In the genomic region with DNA sequence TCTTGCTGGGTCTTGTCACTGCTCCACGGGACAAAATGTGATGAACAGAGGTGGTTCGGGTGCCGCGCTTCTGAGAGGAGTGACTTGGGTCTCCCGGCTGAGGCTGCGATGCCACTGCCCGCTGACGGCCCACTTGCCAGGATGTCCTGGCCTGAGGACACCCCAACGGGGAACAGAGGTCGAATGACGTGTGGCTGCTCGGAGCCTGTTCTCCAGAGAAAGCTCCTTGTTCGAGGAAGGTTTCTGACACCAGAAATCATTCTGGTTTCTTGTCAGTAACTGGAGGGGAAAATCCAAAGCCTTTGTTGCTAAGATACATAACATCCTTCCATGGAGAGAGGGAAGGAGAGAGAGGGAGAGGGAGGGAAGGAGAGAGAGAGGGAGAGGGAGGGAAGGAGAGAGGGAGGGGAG, we compare ENCODE assay signal across 1 cellular context.
TF ChIP-seq lines count a peak whose summit lies in the region.

No MANE protein-coding gene starts in this region.

TF ChIP-seq in GM23338, 12 proteins besides CTCF, POLR2A, EP300 and RAD21:
- TF ChIP-seq REST (IDR thresholded peaks at IDR 0.05; ENCODE audit: unreplicated experiment) (no peak), STAT1 (IDR thresholded peaks at IDR 0.05; ENCODE audit: unreplicated experiment) (no peak), POLR2AphosphoS5 (IDR thresholded peaks at IDR 0.05; ENCODE audit: low read depth) (no peak), ZNF114 (CRISPR knock-in tag; IDR thresholded peaks at IDR 0.05) (no peak), ZNF331 (CRISPR knock-in tag; IDR thresholded peaks at IDR 0.05; ENCODE audit: low read depth) (no peak), ETS1 (IDR thresholded peaks at IDR 0.05) (no peak), EZH2 (IDR thresholded peaks at IDR 0.05; ENCODE audit: low read depth, unreplicated experiment) (no peak), EZH2phosphoT487 (IDR thresholded peaks at IDR 0.05; ENCODE audit: unreplicated experiment) (no peak), NANOG (IDR thresholded peaks at IDR 0.05; ENCODE audit: borderline replicate concordance) (no peak)
- TF ChIP-seq, protein P1, sequence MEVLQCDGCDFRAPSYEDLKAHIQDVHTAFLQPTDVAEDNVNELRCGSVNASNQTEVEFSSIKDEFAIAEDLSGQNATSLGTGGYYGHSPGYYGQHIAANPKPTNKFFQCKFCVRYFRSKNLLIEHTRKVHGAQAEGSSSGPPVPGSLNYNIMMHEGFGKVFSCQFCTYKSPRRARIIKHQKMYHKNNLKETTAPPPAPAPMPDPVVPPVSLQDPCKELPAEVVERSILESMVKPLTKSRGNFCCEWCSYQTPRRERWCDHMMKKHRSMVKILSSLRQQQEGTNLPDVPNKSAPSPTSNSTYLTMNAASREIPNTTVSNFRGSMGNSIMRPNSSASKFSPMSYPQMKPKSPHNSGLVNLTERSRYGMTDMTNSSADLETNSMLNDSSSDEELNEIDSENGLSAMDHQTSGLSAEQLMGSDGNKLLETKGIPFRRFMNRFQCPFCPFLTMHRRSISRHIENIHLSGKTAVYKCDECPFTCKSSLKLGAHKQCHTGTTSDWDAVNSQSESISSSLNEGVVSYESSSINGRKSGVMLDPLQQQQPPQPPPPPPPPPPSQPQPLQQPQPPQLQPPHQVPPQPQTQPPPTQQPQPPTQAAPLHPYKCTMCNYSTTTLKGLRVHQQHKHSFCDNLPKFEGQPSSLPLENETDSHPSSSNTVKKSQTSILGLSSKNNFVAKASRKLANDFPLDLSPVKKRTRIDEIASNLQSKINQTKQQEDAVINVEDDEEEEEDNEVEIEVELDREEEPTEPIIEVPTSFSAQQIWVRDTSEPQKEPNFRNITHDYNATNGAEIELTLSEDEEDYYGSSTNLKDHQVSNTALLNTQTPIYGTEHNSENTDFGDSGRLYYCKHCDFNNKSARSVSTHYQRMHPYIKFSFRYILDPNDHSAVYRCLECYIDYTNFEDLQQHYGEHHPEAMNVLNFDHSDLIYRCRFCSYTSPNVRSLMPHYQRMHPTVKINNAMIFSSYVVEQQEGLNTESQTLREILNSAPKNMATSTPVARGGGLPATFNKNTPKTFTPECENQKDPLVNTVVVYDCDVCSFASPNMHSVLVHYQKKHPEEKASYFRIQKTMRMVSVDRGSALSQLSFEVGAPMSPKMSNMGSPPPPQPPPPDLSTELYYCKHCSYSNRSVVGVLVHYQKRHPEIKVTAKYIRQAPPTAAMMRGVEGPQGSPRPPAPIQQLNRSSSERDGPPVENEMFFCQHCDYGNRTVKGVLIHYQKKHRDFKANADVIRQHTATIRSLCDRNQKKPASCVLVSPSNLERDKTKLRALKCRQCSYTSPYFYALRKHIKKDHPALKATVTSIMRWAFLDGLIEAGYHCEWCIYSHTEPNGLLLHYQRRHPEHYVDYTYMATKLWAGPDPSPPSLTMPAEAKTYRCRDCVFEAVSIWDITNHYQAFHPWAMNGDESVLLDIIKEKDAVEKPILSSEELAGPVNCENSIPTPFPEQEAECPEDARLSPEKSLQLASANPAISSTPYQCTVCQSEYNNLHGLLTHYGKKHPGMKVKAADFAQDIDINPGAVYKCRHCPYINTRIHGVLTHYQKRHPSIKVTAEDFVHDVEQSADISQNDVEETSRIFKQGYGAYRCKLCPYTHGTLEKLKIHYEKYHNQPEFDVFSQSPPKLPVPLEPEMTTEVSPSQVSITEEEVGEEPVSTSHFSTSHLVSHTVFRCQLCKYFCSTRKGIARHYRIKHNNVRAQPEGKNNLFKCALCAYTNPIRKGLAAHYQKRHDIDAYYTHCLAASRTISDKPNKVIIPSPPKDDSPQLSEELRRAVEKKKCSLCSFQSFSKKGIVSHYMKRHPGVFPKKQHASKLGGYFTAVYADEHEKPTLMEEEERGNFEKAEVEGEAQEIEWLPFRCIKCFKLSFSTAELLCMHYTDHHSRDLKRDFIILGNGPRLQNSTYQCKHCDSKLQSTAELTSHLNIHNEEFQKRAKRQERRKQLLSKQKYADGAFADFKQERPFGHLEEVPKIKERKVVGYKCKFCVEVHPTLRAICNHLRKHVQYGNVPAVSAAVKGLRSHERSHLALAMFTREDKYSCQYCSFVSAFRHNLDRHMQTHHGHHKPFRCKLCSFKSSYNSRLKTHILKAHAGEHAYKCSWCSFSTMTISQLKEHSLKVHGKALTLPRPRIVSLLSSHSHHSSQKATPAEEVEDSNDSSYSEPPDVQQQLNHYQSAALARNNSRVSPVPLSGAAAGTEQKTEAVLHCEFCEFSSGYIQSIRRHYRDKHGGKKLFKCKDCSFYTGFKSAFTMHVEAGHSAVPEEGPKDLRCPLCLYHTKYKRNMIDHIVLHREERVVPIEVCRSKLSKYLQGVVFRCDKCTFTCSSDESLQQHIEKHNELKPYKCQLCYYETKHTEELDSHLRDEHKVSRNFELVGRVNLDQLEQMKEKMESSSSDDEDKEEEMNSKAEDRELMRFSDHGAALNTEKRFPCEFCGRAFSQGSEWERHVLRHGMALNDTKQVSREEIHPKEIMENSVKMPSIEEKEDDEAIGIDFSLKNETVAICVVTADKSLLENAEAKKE (CRISPR knock-in tag; IDR thresholded peaks at IDR 0.05) = no peak
